Comparison of ENCODE assay signal across 24 cellular contexts in the genomic region with DNA sequence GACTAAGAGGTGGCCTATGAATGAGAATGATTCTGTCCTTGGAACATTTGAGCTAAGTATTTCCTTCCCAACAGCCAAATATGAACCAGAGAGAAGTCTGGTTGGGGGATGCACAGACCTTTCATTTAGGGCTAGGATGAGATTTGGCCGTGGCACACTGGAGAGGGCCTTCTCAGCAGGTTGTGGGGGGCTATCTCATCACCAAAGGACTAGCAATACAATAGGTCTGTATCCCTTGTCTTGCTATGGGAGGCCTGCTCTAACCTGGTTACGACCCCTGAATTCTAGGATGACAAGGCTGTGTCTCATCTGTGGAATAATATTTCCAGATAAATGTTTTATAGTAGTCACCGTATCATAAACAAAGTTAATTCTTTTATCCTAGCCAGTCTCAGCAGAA.
"Had no signal": no experiment of that assay in that cellular context is flagged by ENCODE, and none has a peak within 500 bp of the region (broad histone marks: within the 10 kb centered on the region; RNA-seq: fewer than 3 reads in every experiment).

No MANE protein-coding gene starts in this region.

- H3K27me3 ChIP-seq: spleen, upper lobe of right lung had no signal

- H3K4me1 ChIP-seq: prostate gland, spleen had no signal

- H3K27me3 Mint-ChIP-seq: activated CD4-positive, alpha-beta T cell treated with anti-CD3 and anti-CD28 coated beads, Interleukin-2, amount 10 ng/mL, durations not matched to agents 24 days and 14 days; activated naive CD4-positive, alpha-beta T cell treated with anti-CD3 and anti-CD28 coated beads, Interleukin-2, amount 50 U/mL, for 24 hours; dendritic cell treated with granulocyte-macrophage colony-stimulating factor and Interleukin-4, amounts not matched to agents 40 ng/mL and 50 ng/mL, for 4 days; stimulated activated naive CD8-positive, alpha-beta T cell treated with anti-CD3 and anti-CD28 coated beads, Interleukin-15, amount 100 ng/mL, for 72 hours had no signal

- H3K36me3 Mint-ChIP-seq: activated naive CD4-positive, alpha-beta T cell treated with anti-CD3 and anti-CD28 coated beads, Interleukin-2, amount 50 U/mL, for 24 hours; brain; natural killer cell had no signal

- H3K9me3 Mint-ChIP-seq: activated CD4-positive, alpha-beta T cell treated with anti-CD3 and anti-CD28 coated beads, Interleukin-2, amount 10 ng/mL, durations not matched to agents 24 days and 14 days; brain had no signal

- H3K27ac ChIP-seq: prostate gland, spleen, upper lobe of right lung had no signal

- H3K9me3 ChIP-seq: mucosa of descending colon, prostate gland, spleen, upper lobe of right lung had no signal

- H3K27ac Mint-ChIP-seq: activated CD4-positive, alpha-beta T cell treated with anti-CD3 and anti-CD28 coated beads, Interleukin-2, amount 10 ng/mL, durations not matched to agents 24 days and 14 days; activated CD8-positive, alpha-beta T cell treated with anti-CD3 and anti-CD28 coated beads, Interleukin-2, amount 10 ng/mL, durations not matched to agents 7 days and 5 days; activated naive CD4-positive, alpha-beta T cell treated with anti-CD3 and anti-CD28 coated beads, Interleukin-2, amount 50 U/mL, for 24 hours; brain; dendritic cell treated with granulocyte-macrophage colony-stimulating factor and Interleukin-4, amounts not matched to agents 40 ng/mL and 50 ng/mL, for 4 days; natural killer cell; stimulated activated naive CD8-positive, alpha-beta T cell treated with anti-CD3 and anti-CD28 coated beads, Interleukin-15, amount 100 ng/mL, for 72 hours had no signal

- H3K4me3 Mint-ChIP-seq: activated CD4-positive, alpha-beta T cell treated with anti-CD3 and anti-CD28 coated beads, Interleukin-2, amount 10 ng/mL, durations not matched to agents 24 days and 14 days; activated CD8-positive, alpha-beta T cell treated with anti-CD3 and anti-CD28 coated beads, Interleukin-2, amount 10 ng/mL, durations not matched to agents 7 days and 5 days; activated naive CD4-positive, alpha-beta T cell treated with anti-CD3 and anti-CD28 coated beads, Interleukin-2, amount 50 U/mL, for 24 hours; brain; dendritic cell treated with granulocyte-macrophage colony-stimulating factor and Interleukin-4, amounts not matched to agents 40 ng/mL and 50 ng/mL, for 4 days; natural killer cell; stimulated activated naive CD8-positive, alpha-beta T cell treated with anti-CD3 and anti-CD28 coated beads, Interleukin-15, amount 100 ng/mL, for 72 hours had no signal

- H3K4me1 Mint-ChIP-seq: activated CD4-positive, alpha-beta T cell treated with anti-CD3 and anti-CD28 coated beads, Interleukin-2, amount 10 ng/mL, durations not matched to agents 24 days and 14 days; activated naive CD4-positive, alpha-beta T cell treated with anti-CD3 and anti-CD28 coated beads, Interleukin-2, amount 50 U/mL, for 24 hours; natural killer cell; stimulated activated naive CD8-positive, alpha-beta T cell treated with anti-CD3 and anti-CD28 coated beads, Interleukin-15, amount 100 ng/mL, for 72 hours had no signal

- DNase-seq: activated CD4-positive, alpha-beta T cell treated with anti-CD3 and anti-CD28 coated beads, Interleukin-2, amount 10 ng/mL, durations not matched to agents 24 days and 14 days; activated CD4-positive, CD25-positive, alpha-beta regulatory T cell; activated CD8-positive, alpha-beta memory T cell treated with anti-CD3 and anti-CD28 coated beads, Interleukin-2, amount 50 U/mL, for 4 hours; activated CD8-positive, alpha-beta T cell treated with anti-CD3 and anti-CD28 coated beads, Interleukin-2, amount 10 ng/mL, durations not matched to agents 7 days and 5 days; activated effector memory CD4-positive, alpha-beta T cell treated with anti-CD3 and anti-CD28 coated beads, Interleukin-2, amount 50 U/mL, for 16 hours; activated T-cell treated with anti-CD3 and anti-CD28 coated beads, Interleukin-2, amount 50 U/mL, for 48 hours; amniotic stem cell; cerebellar nuclear complex; effector memory CD4-positive, alpha-beta T cell; foreskin melanocyte; left colon; mucosa of descending colon; natural killer cell; nucleus accumbens; spleen; stimulated activated naive CD8-positive, alpha-beta T cell treated with anti-CD3 and anti-CD28 coated beads, Interleukin-15, amount 100 ng/mL, for 72 hours; SW 1271; upper lobe of right lung had no signal

- H3K4me3 ChIP-seq: lung, mucosa of descending colon, prostate gland, spleen, upper lobe of right lung had no signal

- H3K36me3 ChIP-seq: prostate gland, spleen, upper lobe of right lung had no signal

- ATAC-seq: activated CD8-positive, alpha-beta T cell treated with anti-CD3 and anti-CD28 coated beads, Interleukin-2, amount 10 ng/mL, durations not matched to agents 7 days and 5 days; left colon; mucosa of descending colon; natural killer cell; sciatic nerve; stimulated activated naive CD8-positive, alpha-beta T cell treated with anti-CD3 and anti-CD28 coated beads, Interleukin-15, amount 100 ng/mL, for 72 hours; upper lobe of right lung had no signal
